8 cellular contexts compared by ENCODE assay signal in the genomic region with DNA sequence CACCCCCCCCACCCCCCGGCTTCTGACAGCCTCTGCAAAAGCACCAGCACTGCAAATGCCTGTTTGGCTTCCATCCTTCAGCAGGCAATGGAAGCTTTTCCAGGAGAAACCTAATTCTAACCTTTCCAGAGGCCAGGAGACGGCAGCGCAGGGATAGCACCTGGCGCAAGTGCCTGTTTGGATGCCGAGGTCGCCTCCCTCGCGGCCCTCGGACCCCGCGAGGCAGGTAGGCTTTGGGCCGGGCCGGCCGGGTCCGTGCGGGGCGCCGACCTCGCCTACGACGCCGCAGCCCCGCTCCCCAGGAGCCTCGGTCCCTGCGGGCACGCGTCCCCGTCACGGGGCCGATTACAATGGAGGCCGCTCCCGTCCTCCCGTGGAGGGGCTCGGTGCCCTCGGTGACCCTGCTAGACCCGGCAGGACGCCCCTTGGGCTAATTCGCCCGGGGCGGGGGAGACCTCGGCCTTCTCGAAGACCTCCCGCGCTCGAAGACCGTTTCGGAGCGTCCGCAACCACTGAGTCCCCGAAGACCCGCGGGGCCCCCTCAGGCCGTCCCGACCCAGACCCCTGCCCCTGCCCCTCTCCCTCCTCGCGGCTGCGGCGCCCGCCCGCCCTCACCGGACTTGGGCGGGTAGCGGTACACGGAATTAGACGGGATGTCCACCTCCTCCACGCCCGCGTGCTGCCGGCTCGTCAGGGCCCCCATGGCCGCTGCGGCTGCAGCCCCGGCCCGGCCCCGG. TPM values are rescaled to one million over a fixed set of nuclear protein-coding genes. Genes with fewer than 3 reads are reported as not detected.
A peak's percentile ranks its signal among the peaks of the same experiment; 100 is the strongest.
DNase-seq lines count a peak whose midpoint lies in the region; ATAC-seq and TF ChIP-seq lines count a peak whose summit lies in the region.

No MANE protein-coding gene starts in this region.

- H3K9me3 Mint-ChIP-seq in IgD-negative memory B cell (no peaks in the 10 kb centered on the region), naive B cell (peaks cover 0 to 3% (median 0%) of the 10 kb centered on the region in 7 donors)

- H3K9ac ChIP-seq in colonic mucosa (ENCODE audit: low read depth in 2 of 2, low read length in 2 of 2) = peak overlapping the region; percentile 66 to 73

- no peaks in the 10 kb centered on the region for H3K9me3 ChIP-seq in colonic mucosa

- H3K4me3 Mint-ChIP-seq in IgD-negative memory B cell (peak overlapping the region; percentile 65 to 83 (median 76)), naive B cell (peak overlapping the region; percentile 65 to 91 (median 84))

- H3K27me3 Mint-ChIP-seq in IgD-negative memory B cell (peaks cover 26% of the 10 kb centered on the region), naive B cell (peaks cover 32 to 43% (median 33%) of the 10 kb centered on the region in 3 donors)

- no peak for TF ChIP-seq CTCF in colonic mucosa (IDR thresholded peaks at IDR 0.05)

- H3K4me1 ChIP-seq in colonic mucosa = no peaks in the 10 kb centered on the region

- ATAC-seq in GM19035 (IDR thresholded peaks at IDR 0.05; ENCODE audit: unreplicated experiment) = peak; percentile 14
- peak; percentile 2 to 11 for ATAC-seq in naive B cell (ENCODE audit: low read depth in 2 of 2)
- ATAC-seq in HG03039 (IDR thresholded peaks at IDR 0.05; ENCODE audit: unreplicated experiment) = no peak
- ATAC-seq in GM19395 (IDR thresholded peaks at IDR 0.05; ENCODE audit: unreplicated experiment) = no peak

- peaks cover 8 to 13% (median 9%) of the 10 kb centered on the region in 3 donors for H3K4me1 Mint-ChIP-seq in IgD-negative memory B cell
- H3K4me1 Mint-ChIP-seq in naive B cell = peaks cover 8 to 16% (median 12%) of the 10 kb centered on the region in 3 donors

- no peak overlapping the region for H3K27ac Mint-ChIP-seq in IgD-negative memory B cell
- H3K27ac Mint-ChIP-seq in naive B cell = no peak overlapping the region

- H3K36me3 Mint-ChIP-seq in IgD-negative memory B cell (no peaks in the 10 kb centered on the region), naive B cell (no peaks in the 10 kb centered on the region)

- DNase-seq in colonic mucosa (no peak), naive B cell (no peak), NCI-H526 treated with DMSO at 0.1 percent for 48 hours (lab: John Stamatoyannopoulos, UW) (no peak)
- DNase-seq in stimulated activated CD4-positive, alpha-beta T cell treated with anti-CD3 and anti-CD28 coated beads, Interleukin-4, amount 100 ng/mL, for 24 hours = no peak

- no peaks in the 10 kb centered on the region for H3K36me3 ChIP-seq in colonic mucosa

- H3K27ac ChIP-seq in colonic mucosa = peak overlapping the region; percentile 60

- H3K27me3 ChIP-seq in colonic mucosa = no peaks in the 10 kb centered on the region

- H3K4me3 ChIP-seq in colonic mucosa = peak overlapping the region; percentile 67

- intact Hi-C loops in colonic mucosa (cut with DNase I) = no loop called here

RNA-seq across cellular contexts. Expression of a gene that starts 0.6 kb away (rescaled TPM):
- polyA plus RNA-seq in IgD-negative memory B cell (0.43 TPM), naive B cell (ENCODE audit: low read depth in 6 of 6) (under 1 TPM in 5 of 6 donors, not detected in 1; 0.09 to 0.71 (median 0.22) TPM)
- 10 to 100 TPM; 23.7 to 30.2 TPM for total RNA-seq in colonic mucosa

RNA-seq across cellular contexts. Expression of a gene that starts 25.4 kb away (rescaled TPM):
- 4.3 TPM for polyA plus RNA-seq in IgD-negative memory B cell
- total RNA-seq in colonic mucosa = 10 to 100 TPM; 77.1 to 90.1 TPM
- 1 to 10 TPM; 2.5 to 6.2 (median 4.6) TPM for polyA plus RNA-seq in naive B cell (ENCODE audit: low read depth in 6 of 6)

Comparison
In these comparisons a context has a peak if more than half of its experiments do, and no peak if none do; other contexts are left out.
1. ATAC-seq: peak in GM19035 (single experiment) and naive B cell (2 of 2); none in HG03039 (single experiment) and GM19395 (single experiment).